Comparison of ENCODE assay signal across 8 cellular contexts in the genomic region with DNA sequence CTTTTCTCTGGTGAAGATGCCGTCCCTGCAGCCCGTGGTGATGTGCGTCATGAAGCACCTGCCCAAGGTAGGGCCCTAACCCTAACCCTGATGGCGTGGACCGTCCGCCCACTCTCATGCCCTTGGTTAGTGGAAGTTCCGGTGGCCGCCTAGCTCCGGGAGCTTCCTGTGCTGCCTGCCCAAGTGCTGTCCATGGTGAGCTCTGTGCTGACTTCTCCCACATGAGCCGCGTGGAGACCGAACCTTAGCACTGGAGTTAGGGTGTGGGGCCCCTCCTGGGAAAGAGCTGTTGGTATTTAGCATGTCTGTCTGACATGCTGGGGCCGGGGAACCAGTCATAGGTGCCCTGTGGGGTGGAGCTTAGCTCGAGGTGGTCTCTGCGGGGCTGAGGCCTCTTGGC. TPM values are rescaled to one million over a fixed set of nuclear protein-coding genes. Genes with fewer than 3 reads are reported as not detected.
DNase-seq lines count a peak whose midpoint lies in the region; TF ChIP-seq lines count a peak whose summit lies in the region.
"Had no signal": no experiment of that assay in that cellular context is flagged by ENCODE, and none has a peak within 500 bp of the region (broad histone marks: within the 10 kb centered on the region; RNA-seq: fewer than 3 reads in every experiment).

No MANE protein-coding gene starts in this region.

- peak overlapping the region; percentile 98 for H3K4me2 ChIP-seq in hepatocyte

- H4K20me1 ChIP-seq in hepatocyte (ENCODE audit: insufficient read depth, poor library complexity, severe bottlenecking) = peaks cover 7% of the 10 kb centered on the region

- H3K36me3 ChIP-seq in HAP-1 (replicated peaks) (peaks cover 31% of the 10 kb centered on the region), hepatocyte (replicated peaks; ENCODE audit: insufficient read depth, low read depth) (no peaks in the 10 kb centered on the region)

- peaks cover 20% of the 10 kb centered on the region for H3K79me2 ChIP-seq in hepatocyte

- 92% methylated on average over 15 of the region's 15 CpGs for WGBS in hepatocyte (ENCODE audit: low lambda C conversion rate, missing lambda C conversion rate)

- H3K4me3 ChIP-seq in HAP-1 = peak overlapping the region; percentile 91
- no peak overlapping the region for H3K4me3 ChIP-seq in hepatocyte
- H3K4me3 ChIP-seq in skin epidermis = peak overlapping the region in 6 of 7 experiments; percentile 73 to 100 (median 100)

- no peak overlapping the region for H2AFZ ChIP-seq in hepatocyte

- H3K9me3 ChIP-seq in HAP-1 (no peaks in the 10 kb centered on the region), hepatocyte (ENCODE audit: low read depth) (no peaks in the 10 kb centered on the region)

- TF ChIP-seq CTCF in VCaP (conservative IDR thresholded peaks at IDR 0.05) (no peak), hepatocyte (IDR thresholded peaks at IDR 0.05; ENCODE audit: poor library complexity) (no peak)

- H3K27me3 ChIP-seq in HAP-1 (ENCODE audit: low read depth) (no peaks in the 10 kb centered on the region), hepatocyte (no peaks in the 10 kb centered on the region)

- peaks cover 7% of the 10 kb centered on the region for H3K4me1 ChIP-seq in HAP-1
- peaks cover 15% of the 10 kb centered on the region for H3K4me1 ChIP-seq in hepatocyte (ENCODE audit: insufficient read depth)

- in situ Hi-C loops in HAP-1 (cut with MboI; ENCODE audit: low sequenced_read_pairs) = no loop called here

- DNase-seq in HAP-1 (ENCODE audit: low spot score in 2 of 2) (no peak), hepatocyte (ENCODE audit: low spot score) (no peak), HUDEP-2 (lab: John Stamatoyannopoulos, UW; ENCODE audit: unreplicated experiment in 76 of 76) (no peak), NCI-H748 (lab: John Stamatoyannopoulos, UW; ENCODE audit: unreplicated experiment) (no peak), DMS 273 treated with DMSO at 0.1 percent for 48 hours (lab: John Stamatoyannopoulos, UW) (no peak)

- H3K9me2 ChIP-seq in hepatocyte (replicated peaks; ENCODE audit: insufficient read depth) = no peaks in the 10 kb centered on the region

- H3K27ac ChIP-seq in VCaP (peak overlapping the region; percentile 91), hepatocyte (no peak overlapping the region), skin epidermis (peak overlapping the region in 2 of 21 experiments; percentile 89 to 95)

RNA-seq across cellular contexts. Expression of gene NELFB, which starts 1.2 kb away (rescaled TPM):
- total RNA-seq in hepatocyte = 36.4 and 41.4 TPM in 2 replicates
- polyA plus RNA-seq in hepatocyte = 61.1 and 63.5 TPM in 2 replicates

RNA-seq across cellular contexts. Expression of gene STPG3, which starts 5.3 kb away (rescaled TPM):
- not detected in 2 replicates for total RNA-seq in hepatocyte
- 1.5 and 2.5 TPM in 2 replicates for polyA plus RNA-seq in hepatocyte
- total RNA-seq: renal cortical epithelial cell had no signal

RNA-seq across cellular contexts. Expression of gene TUBB4B, which starts 15.3 kb away (rescaled TPM):
- total RNA-seq in hepatocyte = 309 and 313 TPM in 2 replicates
- polyA plus RNA-seq in hepatocyte = 388 and 446 TPM in 2 replicates

RNA-seq across cellular contexts. Expression of gene TOR4A, which starts 21.2 kb away (rescaled TPM):
- 13.7 and 14.4 TPM in 2 replicates for total RNA-seq in hepatocyte
- polyA plus RNA-seq in hepatocyte = 8.0 and 10.1 TPM in 2 replicates

RNA-seq across cellular contexts. Expression of gene SLC34A3, which starts 25.7 kb away (rescaled TPM):
- total RNA-seq in hepatocyte = 1.8 and 2.7 TPM in 2 replicates
- 2.1 and 4.7 TPM in 2 replicates for polyA plus RNA-seq in hepatocyte
- total RNA-seq: renal cortical epithelial cell had no signal
